14 cellular contexts compared by ENCODE assay signal in genomic region chr10:17349009-17349349, GRCh38.
DNase-seq lines count a peak whose midpoint lies in the region; ATAC-seq and TF ChIP-seq lines count a peak whose summit lies in the region.
"Had no signal": no experiment of that assay in that cellular context is flagged by ENCODE, and none has a peak within 500 bp of the region (broad histone marks: within the 10 kb centered on the region; RNA-seq: fewer than 3 reads in every experiment).

No MANE protein-coding gene starts in this region.

- H3K4me1 ChIP-seq in tibial nerve, result peaks cover 0 to 12% (median 0%) of the 10 kb centered on the region in 4 donors
- H3K4me1 ChIP-seq in ovary (ENCODE audit: insufficient read depth), result no peaks in the 10 kb centered on the region
- no peaks in the 10 kb centered on the region for H3K4me1 ChIP-seq in CD8-positive, alpha-beta T cell (ENCODE audit: insufficient read depth, low read length)

- POLR2A ChIA-PET in MCF 10A (lab: Yijun Ruan, JAX), result interaction anchor here (0.7 to 0.9 kb wide), 4 partner anchors 23 to 295 kb away, joined by 3 to 4 read pairs (median 3); partner anchors contain the start of gene STAM
- POLR2A ChIA-PET in CD8-positive, alpha-beta T cell (lab: Charles Lee), result no interaction called here

- TF ChIP-seq CTCF in HFFc6 (IDR thresholded peaks at IDR 0.05), result no peak
- TF ChIP-seq CTCF in MCF 10A (IDR thresholded peaks at IDR 0.05; ENCODE audit: unreplicated experiment), result no peak
- no peak for TF ChIP-seq CTCF in mesothelial cell of epicardium (IDR thresholded peaks at IDR 0.05; ENCODE audit: unreplicated experiment)
- TF ChIP-seq CTCF in tibial nerve (IDR thresholded peaks at IDR 0.05), result no peak
- no peak for TF ChIP-seq CTCF in ovary (IDR thresholded peaks at IDR 0.05)
- no peak for TF ChIP-seq CTCF in CD8-positive, alpha-beta T cell (IDR thresholded peaks at IDR 0.05)

- H3K27me3 ChIP-seq in tibial nerve (no peaks in the 10 kb centered on the region), ovary (no peaks in the 10 kb centered on the region)
- H3K27me3 ChIP-seq in CD8-positive, alpha-beta T cell (ENCODE audit: insufficient read depth, low read length), result no peaks in the 10 kb centered on the region
- H3K27me3 ChIP-seq: neutrophil had no signal

- H3K27ac ChIP-seq in tibial nerve (peak overlapping the region in 3 of 4 donors; percentile 5 to 36 (median 17)), ovary (peak overlapping the region in 1 of 2 donors; percentile 77)
- H3K27ac ChIP-seq in CD8-positive, alpha-beta T cell (ENCODE audit: low read depth, low read length), result no peak overlapping the region
- H3K27ac ChIP-seq: neutrophil had no signal

- peak in 1 of 2 donors; percentile 24 for TF ChIP-seq EP300 in tibial nerve (IDR thresholded peaks at IDR 0.05)
- no peak for TF ChIP-seq EP300 in ovary (IDR thresholded peaks at IDR 0.05)

- peaks cover 31% of the 10 kb centered on the region for H3K27me3 Mint-ChIP-seq in HFFc6 (ENCODE audit: insufficient read depth)
- H3K27me3 Mint-ChIP-seq in MCF 10A (ENCODE audit: insufficient read depth, unreplicated experiment), result no peaks in the 10 kb centered on the region
- H3K27me3 Mint-ChIP-seq in mesothelial cell of epicardium (ENCODE audit: low read depth), result no peaks in the 10 kb centered on the region
- H3K27me3 Mint-ChIP-seq in CD8-positive, alpha-beta T cell (ENCODE audit: low read depth), result peaks cover 12% of the 10 kb centered on the region

- no peak for DNase-seq in HFFc6
- DNase-seq in MCF 10A (ENCODE audit: unreplicated experiment), result no peak
- DNase-seq in mesothelial cell of epicardium (ENCODE audit: low spot score in 2 of 2, unreplicated experiment in 2 of 2), result no peak
- DNase-seq in tibial nerve (ENCODE audit: low spot score in 2 of 2), result no peak
- DNase-seq in ovary, result no peak
- no peak for DNase-seq in NCI-H1417 (lab: John Stamatoyannopoulos, UW)
- DNase-seq in CD8-positive, alpha-beta T cell, result no peak
- DNase-seq: activated CD4-positive, CD25-positive, alpha-beta regulatory T cell treated with anti-CD3 and anti-CD28 coated beads, Interleukin-2, amount 50 U/mL, for 72 hours; activated T-cell treated with anti-CD3 and anti-CD28 coated beads, Interleukin-2, amount 50 U/mL, for 72 hours; effector memory CD4-positive, alpha-beta T cell; NCI-H2029; stimulated activated CD4-positive, alpha-beta T cell treated with anti-CD3 and anti-CD28 coated beads, Interleukin-4, amount 100 ng/mL, for 24 hours; stimulated activated naive B cell treated with anti-CD40 and anti-IgM and Interleukin-4, amounts not matched to agents 10 μg/mL and 1 μg/mL and 100 μg/mL, for 72 hours had no signal

- peaks cover 28% of the 10 kb centered on the region for H3K4me1 Mint-ChIP-seq in HFFc6 (ENCODE audit: low read depth)
- peaks cover 47% of the 10 kb centered on the region for H3K4me1 Mint-ChIP-seq in MCF 10A (ENCODE audit: insufficient read depth, unreplicated experiment)
- peaks cover 55% of the 10 kb centered on the region for H3K4me1 Mint-ChIP-seq in mesothelial cell of epicardium
- no peaks in the 10 kb centered on the region for H3K4me1 Mint-ChIP-seq in CD8-positive, alpha-beta T cell (ENCODE audit: low read depth)
- H3K4me1 Mint-ChIP-seq: stimulated activated naive B cell treated with anti-CD40 and anti-IgM and Interleukin-4, amounts not matched to agents 10 μg/mL and 1 μg/mL and 100 μg/mL, for 72 hours had no signal

- no peak for ATAC-seq in CD8-positive, alpha-beta T cell
- ATAC-seq: activated T-cell treated with anti-CD3 and anti-CD28 coated beads, Interleukin-2, amount 50 U/mL, for 72 hours; stimulated activated naive B cell treated with anti-CD40 and anti-IgM and Interleukin-4, amounts not matched to agents 10 μg/mL and 1 μg/mL and 100 μg/mL, for 72 hours had no signal

- BruUV-seq in MCF 10A (replicated peaks; lab: Mats Ljungman, UMichigan), result no TSS peak

- no peaks in the 10 kb centered on the region for H3K36me3 ChIP-seq in tibial nerve
- no peaks in the 10 kb centered on the region for H3K36me3 ChIP-seq in ovary
- H3K36me3 ChIP-seq in CD8-positive, alpha-beta T cell (ENCODE audit: insufficient read depth, low read length), result no peaks in the 10 kb centered on the region
- H3K36me3 ChIP-seq: neutrophil had no signal

- H3K9me3 Mint-ChIP-seq in HFFc6 (no peaks in the 10 kb centered on the region), MCF 10A (ENCODE audit: unreplicated experiment) (no peaks in the 10 kb centered on the region), mesothelial cell of epicardium (peaks cover 17% of the 10 kb centered on the region)
- H3K9me3 Mint-ChIP-seq in CD8-positive, alpha-beta T cell, result peaks cover 3% of the 10 kb centered on the region

- H3K4me3 ChIP-seq in tibial nerve, result peak overlapping the region in 3 of 4 donors; percentile 10 to 26 (median 15)
- H3K4me3 ChIP-seq in ovary, result no peak overlapping the region
- no peak overlapping the region for H3K4me3 ChIP-seq in CD8-positive, alpha-beta T cell (ENCODE audit: low read depth, low read length)

- H3K27ac Mint-ChIP-seq in HFFc6 (no peak overlapping the region), MCF 10A (ENCODE audit: low read depth, unreplicated experiment) (peak overlapping the region; percentile 90), mesothelial cell of epicardium (peak overlapping the region; percentile 96)
- H3K27ac Mint-ChIP-seq in CD8-positive, alpha-beta T cell, result no peak overlapping the region
- H3K27ac Mint-ChIP-seq: activated T-cell treated with anti-CD3 and anti-CD28 coated beads, Interleukin-2, amount 50 U/mL, for 72 hours; stimulated activated naive B cell treated with anti-CD40 and anti-IgM and Interleukin-4, amounts not matched to agents 10 μg/mL and 1 μg/mL and 100 μg/mL, for 72 hours had no signal

- 32 to 36% methylated on average over 5 of the region's 5 CpGs for WGBS in tibial nerve, 2 donors
- WGBS in ovary, 3 donors, result 2 to 4% (median 3%) methylated on average over 5 of the region's 5 CpGs

- CTCF ChIA-PET in MCF 10A (lab: Yijun Ruan, JAX), result interaction anchor here (0.6 to 1.0 kb wide), 4 partner anchors 8 to 1010 kb away, joined by 3 to 5 read pairs (median 4); no protein-coding TSS in a partner anchor
- CTCF ChIA-PET in CD8-positive, alpha-beta T cell (lab: Charles Lee), result no interaction called here

- peak overlapping the region; percentile 44; the same call in 1 of the 2 replicates for H3K4me3 Mint-ChIP-seq in HFFc6
- peak overlapping the region; percentile 74 for H3K4me3 Mint-ChIP-seq in MCF 10A (ENCODE audit: unreplicated experiment)
- H3K4me3 Mint-ChIP-seq in mesothelial cell of epicardium, result peak overlapping the region; percentile 48
- no peak overlapping the region for H3K4me3 Mint-ChIP-seq in CD8-positive, alpha-beta T cell
- H3K4me3 Mint-ChIP-seq: activated T-cell treated with anti-CD3 and anti-CD28 coated beads, Interleukin-2, amount 50 U/mL, for 72 hours; stimulated activated naive B cell treated with anti-CD40 and anti-IgM and Interleukin-4, amounts not matched to agents 10 μg/mL and 1 μg/mL and 100 μg/mL, for 72 hours had no signal

- H3K9me3 ChIP-seq in tibial nerve (no peaks in the 10 kb centered on the region), ovary (no peaks in the 10 kb centered on the region)
- no peaks in the 10 kb centered on the region for H3K9me3 ChIP-seq in CD8-positive, alpha-beta T cell (ENCODE audit: low read length)
- H3K9me3 ChIP-seq: neutrophil had no signal

- no peak for TF ChIP-seq POLR2A in tibial nerve (IDR thresholded peaks at IDR 0.05)
- TF ChIP-seq POLR2A in ovary (IDR thresholded peaks at IDR 0.05), result no peak

- intact Hi-C loops in MCF 10A (cut with micrococcal nuclease) (no loop called here), ovary (cut with DNase I) (no loop called here)
- intact Hi-C loops in CD8-positive, alpha-beta T cell (cut with DNase I, micrococcal nuclease), result no loop called here

- H3K36me3 Mint-ChIP-seq in HFFc6 (ENCODE audit: low read depth), result no peaks in the 10 kb centered on the region
- no peaks in the 10 kb centered on the region for H3K36me3 Mint-ChIP-seq in MCF 10A (ENCODE audit: insufficient read depth, unreplicated experiment)
- H3K36me3 Mint-ChIP-seq in mesothelial cell of epicardium, result peaks cover 8% of the 10 kb centered on the region
- H3K36me3 Mint-ChIP-seq in CD8-positive, alpha-beta T cell, result no peaks in the 10 kb centered on the region
- H3K36me3 Mint-ChIP-seq: stimulated activated naive B cell treated with anti-CD40 and anti-IgM and Interleukin-4, amounts not matched to agents 10 μg/mL and 1 μg/mL and 100 μg/mL, for 72 hours had no signal

Comparison
In these comparisons a context has a peak if more than half of its experiments do, and no peak if none do; other contexts are left out.
1. H3K27ac Mint-ChIP-seq: peak in MCF 10A (single experiment) and mesothelial cell of epicardium (single experiment); none in HFFc6 (single experiment) and CD8-positive, alpha-beta T cell (single experiment).
2. H3K4me3 ChIP-seq: peak in tibial nerve (3 of 4); none in ovary (single experiment) and CD8-positive, alpha-beta T cell (single experiment).